ENCODE assay signal across 11 cellular contexts in genomic region chr2:65437392-65438135, GRCh38. TPM values are rescaled to one million over a fixed set of nuclear protein-coding genes. Genes with fewer than 3 reads are reported as not detected.
A peak's percentile ranks its signal among the peaks of the same experiment; 100 is the strongest.
DNase-seq lines count a peak whose midpoint lies in the region; TF ChIP-seq lines count a peak whose summit lies in the region.
"Had no signal": no experiment of that assay in that cellular context is flagged by ENCODE, and none has a peak within 500 bp of the region (broad histone marks: within the 10 kb centered on the region; RNA-seq: fewer than 3 reads in every experiment).

No MANE protein-coding gene starts in this region.

- no peak overlapping the region for H3K4me2 ChIP-seq in mesendoderm (ENCODE audit: low read length)

- no peak for TF ChIP-seq POLR2A in tibial nerve (IDR thresholded peaks at IDR 0.05)

- DNase-seq in activated naive CD4-positive, alpha-beta T cell treated with anti-CD3 and anti-CD28 coated beads, Interleukin-2, amount 10 ng/mL, durations not matched to agents 7 days and 5 days: no peak
- no peak for DNase-seq in activated naive CD4-positive, alpha-beta T cell treated with Interleukin-2 at 50 U/mL for 16 hours
- DNase-seq in MCF 10A (ENCODE audit: unreplicated experiment) (no peak), mesendoderm (peak; percentile 96), tibial nerve (ENCODE audit: low spot score in 2 of 2) (peak in 1 of 2 donors; percentile 24), NCI-H1417 treated with DMSO at 0.1 percent for 48 hours (lab: John Stamatoyannopoulos, UW) (no peak), A172 (ENCODE audit: low spot score) (no peak)
- no peak for DNase-seq in stimulated activated CD4-positive, alpha-beta T cell treated with anti-CD3 and anti-CD28 coated beads, Interleukin-15, amount 100 ng/mL, for 24 hours
- DNase-seq: NCI-H1930 had no signal

- BruUV-seq in MCF 10A (replicated peaks; lab: Mats Ljungman, UMichigan): no TSS peak

- H3K27ac ChIP-seq in mesendoderm (ENCODE audit: low read depth, low read length) (peak overlapping the region; percentile 23), tibial nerve (peak overlapping the region; percentile 83 to 98 (median 90))

- H3K79me2 ChIP-seq in mesendoderm (ENCODE audit: control insufficient read depth, insufficient read depth, low read length): no peaks in the 10 kb centered on the region

- no peak overlapping the region for H4K8ac ChIP-seq in mesendoderm (ENCODE audit: low read depth, low read length)

- CTCF ChIA-PET in activated naive CD4-positive, alpha-beta T cell treated with anti-CD3 and anti-CD28 coated beads, Interleukin-2, amount 10 ng/mL, durations not matched to agents 7 days and 5 days (lab: Charles Lee): no interaction called here
- CTCF ChIA-PET in MCF 10A (lab: Yijun Ruan, JAX): interaction anchor here (0.7 to 1.0 kb wide), 3 partner anchors 49 to 94 kb away, joined by 3 to 4 read pairs (median 4); no protein-coding TSS in a partner anchor

- H3K23ac ChIP-seq in mesendoderm (ENCODE audit: low read length): no peak overlapping the region

- no peak overlapping the region for H3K4me3 ChIP-seq in mesendoderm (ENCODE audit: low read length)
- H3K4me3 ChIP-seq in tibial nerve: peak overlapping the region in 3 of 4 donors; percentile 52 to 88 (median 84)

- intact Hi-C loops in MCF 10A (cut with micrococcal nuclease): loop anchor here (2.0 to 5.0 kb wide), 3 partner anchors 115 to 130 kb away; no protein-coding TSS in a partner anchor

- no peak overlapping the region for H2BK120ac ChIP-seq in mesendoderm (ENCODE audit: low read depth, low read length)

- TF ChIP-seq CTCF in MCF 10A (IDR thresholded peaks at IDR 0.05; ENCODE audit: unreplicated experiment): no peak
- no peak for TF ChIP-seq CTCF in tibial nerve (IDR thresholded peaks at IDR 0.05)

- no peak overlapping the region for H3K9ac ChIP-seq in mesendoderm (ENCODE audit: low read length)

- no peak overlapping the region for H3K27ac Mint-ChIP-seq in activated naive CD4-positive, alpha-beta T cell treated with anti-CD3 and anti-CD28 coated beads, Interleukin-2, amount 10 ng/mL, durations not matched to agents 7 days and 5 days
- H3K27ac Mint-ChIP-seq in MCF 10A (ENCODE audit: low read depth, unreplicated experiment): no peak overlapping the region
- H3K27ac Mint-ChIP-seq: activated CD4-positive, alpha-beta T cell treated with anti-CD3 and anti-CD28 coated beads for 36 hours; memory B cell had no signal

- H3K4me1 Mint-ChIP-seq in activated naive CD4-positive, alpha-beta T cell treated with anti-CD3 and anti-CD28 coated beads, Interleukin-2, amount 10 ng/mL, durations not matched to agents 7 days and 5 days: peaks cover 23% of the 10 kb centered on the region
- peaks cover 5% of the 10 kb centered on the region for H3K4me1 Mint-ChIP-seq in MCF 10A (ENCODE audit: insufficient read depth, unreplicated experiment)

- H3K79me1 ChIP-seq in mesendoderm (ENCODE audit: low read length): no peaks in the 10 kb centered on the region

- H3K27me3 Mint-ChIP-seq in activated naive CD4-positive, alpha-beta T cell treated with anti-CD3 and anti-CD28 coated beads, Interleukin-2, amount 10 ng/mL, durations not matched to agents 7 days and 5 days: peaks cover 85% of the 10 kb centered on the region
- no peaks in the 10 kb centered on the region for H3K27me3 Mint-ChIP-seq in MCF 10A (ENCODE audit: insufficient read depth, unreplicated experiment)

- H3K18ac ChIP-seq in mesendoderm (ENCODE audit: low read length): no peak overlapping the region

- no peaks in the 10 kb centered on the region for H3K36me3 Mint-ChIP-seq in activated naive CD4-positive, alpha-beta T cell treated with anti-CD3 and anti-CD28 coated beads, Interleukin-2, amount 10 ng/mL, durations not matched to agents 7 days and 5 days
- no peaks in the 10 kb centered on the region for H3K36me3 Mint-ChIP-seq in MCF 10A (ENCODE audit: insufficient read depth, unreplicated experiment)
- H3K36me3 Mint-ChIP-seq: memory B cell had no signal

- peak overlapping the region; percentile 81 for H3K4me3 Mint-ChIP-seq in activated naive CD4-positive, alpha-beta T cell treated with anti-CD3 and anti-CD28 coated beads, Interleukin-2, amount 10 ng/mL, durations not matched to agents 7 days and 5 days
- H3K4me3 Mint-ChIP-seq in MCF 10A (ENCODE audit: unreplicated experiment): peak overlapping the region; percentile 83

- H3K27me3 ChIP-seq in mesendoderm (ENCODE audit: insufficient read depth, low read length, poor library complexity) (no peaks in the 10 kb centered on the region), tibial nerve (no peaks in the 10 kb centered on the region)

- H3K4me1 ChIP-seq in mesendoderm (ENCODE audit: control insufficient read depth, low read depth, low read length) (peaks cover 10% of the 10 kb centered on the region), tibial nerve (peaks cover 0 to 24% (median 9%) of the 10 kb centered on the region in 4 donors)

- H2BK15ac ChIP-seq in mesendoderm (replicated peaks; ENCODE audit: low read depth): no peak overlapping the region

- H3K9me3 Mint-ChIP-seq in activated naive CD4-positive, alpha-beta T cell treated with anti-CD3 and anti-CD28 coated beads, Interleukin-2, amount 10 ng/mL, durations not matched to agents 7 days and 5 days: no peaks in the 10 kb centered on the region
- no peaks in the 10 kb centered on the region for H3K9me3 Mint-ChIP-seq in MCF 10A (ENCODE audit: unreplicated experiment)
- H3K9me3 Mint-ChIP-seq: memory B cell had no signal

- no peak overlapping the region for H2BK5ac ChIP-seq in mesendoderm (ENCODE audit: low read length)

- H2AK5ac ChIP-seq in mesendoderm (ENCODE audit: low read length): no peak overlapping the region

- H3K36me3 ChIP-seq in mesendoderm (ENCODE audit: control insufficient read depth, insufficient read depth, low read length) (no peaks in the 10 kb centered on the region), tibial nerve (no peaks in the 10 kb centered on the region)

- no peak for TF ChIP-seq EP300 in tibial nerve (IDR thresholded peaks at IDR 0.05)

- no peaks in the 10 kb centered on the region for H3K9me3 ChIP-seq in tibial nerve

- no peak overlapping the region for H3K4ac ChIP-seq in mesendoderm (ENCODE audit: low read depth, low read length)

- H3K56ac ChIP-seq in mesendoderm (ENCODE audit: low read length): peak overlapping the region; percentile 0

- POLR2A ChIA-PET in MCF 10A (lab: Yijun Ruan, JAX): interaction anchor here (1.0 to 3.6 kb wide), 12 partner anchors 9 to 210 kb away, joined by 3 to 28 read pairs (median 6); partner anchors contain the start of gene ACTR2

- no CpG with 5 or more reads among the region's 9 CpGs for WGBS in mesendoderm (ENCODE audit: extremely low coverage, insufficient coverage, low lambda C conversion rate)
- WGBS in tibial nerve, 2 donors: 70 to 72% methylated on average over 9 of the region's 9 CpGs

- H4K5ac ChIP-seq in mesendoderm (ENCODE audit: low read length): no peak overlapping the region

RNA-seq across cellular contexts. Expression of gene SPRED2, which starts 5.2 kb away (rescaled TPM):
- 38.1 and 38.6 TPM in 2 replicates for total RNA-seq in MCF 10A (2022)
- 14.8 TPM for polyA plus RNA-seq in mesendoderm (2013, experiment 1 of 2)
- polyA plus RNA-seq in mesendoderm (2013, experiment 2 of 2): 14.5 TPM
- total RNA-seq in tibial nerve: 10 to 100 TPM; 21.9 to 28.8 (median 25.5) TPM
- total RNA-seq in A172 (2014; rRNA removed; shearing (Covaris generic)): 7.1 and 13.6 TPM in 2 replicates
